8 cellular contexts compared by ENCODE assay signal in genomic region chr15:96889734-96890480, GRCh38.
A peak's percentile ranks its signal among the peaks of the same experiment; 100 is the strongest.
DNase-seq lines count a peak whose midpoint lies in the region; ATAC-seq and TF ChIP-seq lines count a peak whose summit lies in the region.

No MANE protein-coding gene starts in this region.

- no peaks in the 10 kb centered on the region for H3K9me3 ChIP-seq in neural progenitor cell (ENCODE audit: low read depth)

- peaks cover 18% of the 10 kb centered on the region for H3F3A ChIP-seq in neural progenitor cell (ENCODE audit: low read depth)

- H3K4me3 ChIP-seq in brain microvascular endothelial cell (ENCODE audit: low read depth, low read length) (peak overlapping the region; percentile 46), neural progenitor cell (no peak overlapping the region)

- H3K27me3 Mint-ChIP-seq in Calu3 (ENCODE audit: unreplicated experiment) (no peaks in the 10 kb centered on the region), neural progenitor cell (ENCODE audit: insufficient read depth, low read depth) (peaks cover 8% of the 10 kb centered on the region)

- H3K9me3 Mint-ChIP-seq in Calu3 (ENCODE audit: low read depth, unreplicated experiment) (no peaks in the 10 kb centered on the region), neural progenitor cell (peaks cover 4% of the 10 kb centered on the region)

- CTCF ChIA-PET in Calu3 (lab: Charles Lee) = interaction anchor here (0.6 to 0.7 kb wide), 2 partner anchors 104 to 559 kb away, joined by 3 read pairs; partner anchors contain the start of gene NR2F2

- no peak overlapping the region for H3K4me2 ChIP-seq in neural progenitor cell

- H3K9ac ChIP-seq in neural progenitor cell = no peak overlapping the region

- no peaks in the 10 kb centered on the region for H3K79me2 ChIP-seq in neural progenitor cell (ENCODE audit: low read depth)

- intact Hi-C loops in Calu3 (cut with micrococcal nuclease; ENCODE audit: unreplicated experiment) = loop anchor here (2.0 to 5.0 kb wide), 3 partner anchors 188 to 718 kb away; no protein-coding TSS in a partner anchor

- in situ Hi-C loops in brain microvascular endothelial cell (cut with HindIII; ENCODE audit: low pct_ligation_motif_present, low sequenced_read_pairs) = no loop called here

- H2AFZ ChIP-seq in neural progenitor cell (replicated peaks) = no peak overlapping the region

- no peak overlapping the region for H3K27ac ChIP-seq in brain microvascular endothelial cell
- no peak overlapping the region for H3K27ac ChIP-seq in neural progenitor cell

- H3K4me1 ChIP-seq in neural progenitor cell = peaks cover 57% of the 10 kb centered on the region

- H3K4me3 Mint-ChIP-seq in Calu3 (ENCODE audit: low read depth, unreplicated experiment) = peak overlapping the region; percentile 68
- no peak overlapping the region for H3K4me3 Mint-ChIP-seq in neural progenitor cell

- H3K27me3 ChIP-seq in brain microvascular endothelial cell (replicated peaks) (no peaks in the 10 kb centered on the region), neural progenitor cell (no peaks in the 10 kb centered on the region)

- BruUV-seq in Calu3 (replicated peaks; lab: Mats Ljungman, UMichigan) = no TSS peak

- peak overlapping the region; percentile 88 for H3K27ac Mint-ChIP-seq in Calu3 (ENCODE audit: unreplicated experiment)
- no peak overlapping the region for H3K27ac Mint-ChIP-seq in neural progenitor cell

- peaks cover 29% of the 10 kb centered on the region for H3K36me3 Mint-ChIP-seq in Calu3 (ENCODE audit: insufficient read depth, unreplicated experiment)
- H3K36me3 Mint-ChIP-seq in neural progenitor cell = no peaks in the 10 kb centered on the region

- TF ChIP-seq CTCF in Calu3 (IDR thresholded peaks at IDR 0.05; ENCODE audit: unreplicated experiment) (no peak), brain microvascular endothelial cell (IDR thresholded peaks at IDR 0.05; ENCODE audit: low read depth, low read length, missing control alignments) (no peak), neural progenitor cell (IDR thresholded peaks at IDR 0.05) (no peak)

- DNase-seq in Calu3 = peak; percentile 38
- DNase-seq in HT-29 (ENCODE audit: low spot score) = peak; percentile 39
- no peak for DNase-seq in brain microvascular endothelial cell
- peak; percentile 26 for DNase-seq in neural progenitor cell (ENCODE audit: low spot score)
- DNase-seq in DMS153 (lab: John Stamatoyannopoulos, UW) = no peak
- no peak for DNase-seq in hippocampal formation (lab: John Stamatoyannopoulos, UW)
- no peak for DNase-seq in stimulated activated naive CD4-positive, alpha-beta T cell (lab: John Stamatoyannopoulos, UW)

- H4K20me1 ChIP-seq in neural progenitor cell (ENCODE audit: low read depth) = no peaks in the 10 kb centered on the region

- peaks cover 30% of the 10 kb centered on the region for H3K4me1 Mint-ChIP-seq in Calu3 (ENCODE audit: low read depth, unreplicated experiment)
- H3K4me1 Mint-ChIP-seq in neural progenitor cell = peaks cover 32% of the 10 kb centered on the region

- H3K36me3 ChIP-seq in brain microvascular endothelial cell (replicated peaks) = no peaks in the 10 kb centered on the region
- H3K36me3 ChIP-seq in neural progenitor cell = no peaks in the 10 kb centered on the region

- no peak for ATAC-seq in HG03139 (IDR thresholded peaks at IDR 0.05; ENCODE audit: unreplicated experiment)

Comparison
In these comparisons a context has a peak if more than half of its experiments do, and no peak if none do; other contexts are left out.
1. DNase-seq: peak in Calu3 (single experiment), HT-29 (single experiment) and neural progenitor cell (single experiment); none in brain microvascular endothelial cell (single experiment), DMS153 (single experiment), hippocampal formation (0 of 2) and stimulated activated naive CD4-positive, alpha-beta T cell (0 of 6).